9 cellular contexts compared by ENCODE assay signal in genomic region chr20:23668477-23668951, GRCh38. TPM values are rescaled to one million over a fixed set of nuclear protein-coding genes. Genes with fewer than 3 reads are reported as not detected.
DNase-seq lines count a peak whose midpoint lies in the region; ATAC-seq and TF ChIP-seq lines count a peak whose summit lies in the region.
"Had no signal": no experiment of that assay in that cellular context is flagged by ENCODE, and none has a peak within 500 bp of the region (broad histone marks: within the 10 kb centered on the region; RNA-seq: fewer than 3 reads in every experiment).

No MANE protein-coding gene starts in this region.

- H3K36me3 ChIP-seq in gastrocnemius medialis: no peaks in the 10 kb centered on the region

- ATAC-seq in HG03565 (IDR thresholded peaks at IDR 0.05; ENCODE audit: unreplicated experiment) (peak; percentile 63), gastrocnemius medialis (peak; percentile 85 to 87)
- ATAC-seq in activated naive CD8-positive, alpha-beta T cell treated with anti-CD3 and anti-CD28 coated beads, Interleukin-2, amount 50 U/mL, for 24 hours: no peak

- H3K9me3 ChIP-seq in gastrocnemius medialis: no peaks in the 10 kb centered on the region

- H3K27ac ChIP-seq in gastrocnemius medialis: no peak overlapping the region

- DNase-seq in COLO829 (ENCODE audit: low spot score) (peak; percentile 62), GM19238 (ENCODE audit: insufficient read length, low spot score) (peak; percentile 46), NOMO-1 treated with dmso at 0.1 percent for 144 hours (lab: John Stamatoyannopoulos, UW; ENCODE audit: unreplicated experiment) (peak; percentile 5), hepatic stellate cell (ENCODE audit: low spot score) (peak; percentile 73), gastrocnemius medialis (peak in 1 of 2 donors; percentile 56)
- DNase-seq in activated naive CD8-positive, alpha-beta T cell treated with anti-CD3 and anti-CD28 coated beads, Interleukin-2, amount 50 U/mL, for 24 hours: peak; percentile 41
- no peak for DNase-seq in effector CD8-positive, alpha-beta T cell (lab: John Stamatoyannopoulos, UW)

- peak; percentile 70 to 89 (median 84) for TF ChIP-seq CTCF in gastrocnemius medialis (IDR thresholded peaks at IDR 0.05 in 4 of 5, conservative IDR thresholded peaks at IDR 0.05 in 1 of 5)

- H3K36me3 Mint-ChIP-seq in activated naive CD8-positive, alpha-beta T cell treated with anti-CD3 and anti-CD28 coated beads, Interleukin-2, amount 50 U/mL, for 24 hours (ENCODE audit: low read depth): no peaks in the 10 kb centered on the region

- in situ Hi-C loops in gastrocnemius medialis (cut with MboI; ENCODE audit: low sequenced_read_pairs in 4 of 4): loop anchor here in 2 of 4 donors (5.0 kb wide), 1 partner anchor 329 kb away; no protein-coding TSS in a partner anchor

- no peak for TF ChIP-seq POLR2A in gastrocnemius medialis (IDR thresholded peaks at IDR 0.05)

- H3K4me1 Mint-ChIP-seq in activated naive CD8-positive, alpha-beta T cell treated with anti-CD3 and anti-CD28 coated beads, Interleukin-2, amount 50 U/mL, for 24 hours: no peaks in the 10 kb centered on the region

- H3K4me1 ChIP-seq in gastrocnemius medialis: no peaks in the 10 kb centered on the region

- H3K4me3 ChIP-seq in gastrocnemius medialis: no peak overlapping the region

- no peak overlapping the region for H3K27ac Mint-ChIP-seq in activated naive CD8-positive, alpha-beta T cell treated with anti-CD3 and anti-CD28 coated beads, Interleukin-2, amount 50 U/mL, for 24 hours
- H3K27ac Mint-ChIP-seq: T-helper 1 cell treated with Interleukin-12 subunit alpha and Interleukin-12 subunit beta and Interleukin-4 antibody, amounts not matched to agents 30 μg/mL and 1 μg/mL, for 36 hours had no signal

- intact Hi-C loops in gastrocnemius medialis (cut with DNase I; ENCODE audit: low total_unique reads): loop anchor here (1.0 to 5.0 kb wide), 3 partner anchors 226 to 328 kb away; no protein-coding TSS in a partner anchor

- no peak overlapping the region for H3K4me3 Mint-ChIP-seq in activated naive CD8-positive, alpha-beta T cell treated with anti-CD3 and anti-CD28 coated beads, Interleukin-2, amount 50 U/mL, for 24 hours
- H3K4me3 Mint-ChIP-seq: T-helper 1 cell treated with Interleukin-12 subunit alpha and Interleukin-12 subunit beta and Interleukin-4 antibody, amounts not matched to agents 30 μg/mL and 1 μg/mL, for 36 hours had no signal

- no peaks in the 10 kb centered on the region for H3K9me3 Mint-ChIP-seq in activated naive CD8-positive, alpha-beta T cell treated with anti-CD3 and anti-CD28 coated beads, Interleukin-2, amount 50 U/mL, for 24 hours
- H3K9me3 Mint-ChIP-seq: T-helper 1 cell treated with Interleukin-12 subunit alpha and Interleukin-12 subunit beta and Interleukin-4 antibody, amounts not matched to agents 30 μg/mL and 1 μg/mL, for 36 hours had no signal

- peaks cover 2% of the 10 kb centered on the region for H3K27me3 Mint-ChIP-seq in activated naive CD8-positive, alpha-beta T cell treated with anti-CD3 and anti-CD28 coated beads, Interleukin-2, amount 50 U/mL, for 24 hours

- H3K27me3 ChIP-seq in gastrocnemius medialis: no peaks in the 10 kb centered on the region

RNA-seq across cellular contexts. Expression of gene CST4, which starts 20.3 kb away (rescaled TPM):
- not detected for total RNA-seq in gastrocnemius medialis

RNA-seq across cellular contexts. Expression of gene CST3, which starts 30.8 kb away (rescaled TPM):
- total RNA-seq in gastrocnemius medialis: 1,000 to 10,000 TPM in 1 of 4 donors, 100 to 1,000 TPM in 3; 461 to 1,821 (median 697) TPM
